ENCODE assay signal across 1 cellular context in the genomic region with DNA sequence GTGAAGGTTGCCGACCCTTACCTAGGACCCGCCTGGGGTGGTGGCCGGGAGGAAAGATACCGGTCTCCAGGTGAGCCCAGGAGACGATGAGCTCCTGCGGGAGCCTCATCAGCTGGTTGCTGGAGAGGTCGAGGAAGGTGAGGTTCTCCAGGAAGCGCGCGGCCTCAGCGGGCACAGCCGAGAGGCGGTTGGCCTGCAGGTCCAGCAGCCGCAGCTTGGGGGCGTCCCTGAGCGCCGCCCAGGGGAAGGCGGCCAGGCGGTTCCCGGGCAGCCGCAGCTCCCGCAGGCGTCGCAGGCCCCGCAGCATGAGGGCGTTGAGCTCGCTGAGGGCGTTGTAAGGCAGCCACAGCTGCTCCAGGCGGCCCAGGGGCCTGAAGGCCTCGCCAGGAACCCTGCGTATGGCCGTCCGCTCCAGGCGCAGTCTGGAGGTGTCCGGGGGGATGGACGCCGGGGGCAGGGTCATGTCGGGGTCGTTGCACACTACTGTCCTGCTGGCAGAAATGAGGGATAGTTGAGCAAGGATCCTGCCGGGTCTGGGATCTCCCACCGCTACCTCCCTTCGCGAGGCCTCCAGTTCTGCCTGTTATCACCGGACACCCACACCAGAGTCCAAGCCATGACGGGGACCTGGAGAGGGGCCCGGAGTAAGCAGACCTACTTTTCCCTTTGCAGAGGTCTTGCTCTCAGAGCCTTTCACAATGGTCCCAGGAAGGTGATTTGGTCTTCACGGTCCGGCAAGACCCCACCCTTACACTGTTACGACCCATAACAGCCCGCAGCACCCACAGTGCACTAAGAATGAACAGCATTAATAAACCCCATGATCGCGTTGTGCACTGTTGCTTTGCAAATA.
TF ChIP-seq lines count a peak whose summit lies in the region.

No MANE protein-coding gene starts in this region.

TF ChIP-seq in HepG2, 621 proteins besides CTCF, POLR2A, EP300 and RAD21:
- TF ChIP-seq, protein P1, sequence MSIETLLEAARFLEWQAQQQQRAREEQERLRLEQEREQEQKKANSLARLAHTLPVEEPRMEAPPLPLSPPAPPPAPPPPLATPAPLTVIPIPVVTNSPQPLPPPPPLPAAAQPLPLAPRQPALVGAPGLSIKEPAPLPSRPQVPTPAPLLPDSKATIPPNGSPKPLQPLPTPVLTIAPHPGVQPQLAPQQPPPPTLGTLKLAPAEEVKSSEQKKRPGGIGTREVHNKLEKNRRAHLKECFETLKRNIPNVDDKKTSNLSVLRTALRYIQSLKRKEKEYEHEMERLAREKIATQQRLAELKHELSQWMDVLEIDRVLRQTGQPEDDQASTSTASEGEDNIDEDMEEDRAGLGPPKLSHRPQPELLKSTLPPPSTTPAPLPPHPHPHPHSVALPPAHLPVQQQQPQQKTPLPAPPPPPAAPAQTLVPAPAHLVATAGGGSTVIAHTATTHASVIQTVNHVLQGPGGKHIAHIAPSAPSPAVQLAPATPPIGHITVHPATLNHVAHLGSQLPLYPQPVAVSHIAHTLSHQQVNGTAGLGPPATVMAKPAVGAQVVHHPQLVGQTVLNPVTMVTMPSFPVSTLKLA (IDR thresholded peaks at IDR 0.05) = no peak
- TF ChIP-seq KMT2B (CRISPR knock-in tag; IDR thresholded peaks at IDR 0.05) = no peak
- TF ChIP-seq, protein P2, sequence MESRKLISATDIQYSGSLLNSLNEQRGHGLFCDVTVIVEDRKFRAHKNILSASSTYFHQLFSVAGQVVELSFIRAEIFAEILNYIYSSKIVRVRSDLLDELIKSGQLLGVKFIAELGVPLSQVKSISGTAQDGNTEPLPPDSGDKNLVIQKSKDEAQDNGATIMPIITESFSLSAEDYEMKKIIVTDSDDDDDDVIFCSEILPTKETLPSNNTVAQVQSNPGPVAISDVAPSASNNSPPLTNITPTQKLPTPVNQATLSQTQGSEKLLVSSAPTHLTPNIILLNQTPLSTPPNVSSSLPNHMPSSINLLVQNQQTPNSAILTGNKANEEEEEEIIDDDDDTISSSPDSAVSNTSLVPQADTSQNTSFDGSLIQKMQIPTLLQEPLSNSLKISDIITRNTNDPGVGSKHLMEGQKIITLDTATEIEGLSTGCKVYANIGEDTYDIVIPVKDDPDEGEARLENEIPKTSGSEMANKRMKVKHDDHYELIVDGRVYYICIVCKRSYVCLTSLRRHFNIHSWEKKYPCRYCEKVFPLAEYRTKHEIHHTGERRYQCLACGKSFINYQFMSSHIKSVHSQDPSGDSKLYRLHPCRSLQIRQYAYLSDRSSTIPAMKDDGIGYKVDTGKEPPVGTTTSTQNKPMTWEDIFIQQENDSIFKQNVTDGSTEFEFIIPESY (CRISPR knock-in tag; IDR thresholded peaks at IDR 0.05) = peak; percentile 51
